15 cellular contexts compared by ENCODE assay signal in the genomic region with DNA sequence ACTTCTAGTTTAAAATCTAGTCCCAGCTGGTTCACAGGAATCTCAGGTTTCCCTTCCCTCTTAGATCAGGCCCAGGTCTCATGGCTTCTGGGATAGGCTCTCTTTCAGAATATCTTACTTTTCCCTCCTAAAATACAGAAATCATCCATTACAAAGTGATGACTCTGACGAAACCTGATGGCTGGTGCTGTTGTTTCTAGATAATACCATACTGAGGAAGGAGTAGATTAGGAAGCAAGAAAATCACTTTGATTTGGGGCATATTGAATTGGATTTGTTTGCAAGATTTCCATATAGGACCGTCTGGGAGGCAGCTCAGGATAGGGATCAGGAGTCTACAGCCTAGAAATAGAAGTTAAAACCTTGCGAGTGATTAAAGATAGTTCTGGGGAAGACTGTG. TPM values are rescaled to one million over a fixed set of nuclear protein-coding genes. Genes with fewer than 3 reads are reported as not detected.
DNase-seq lines count a peak whose midpoint lies in the region; ATAC-seq and TF ChIP-seq lines count a peak whose summit lies in the region.
"Had no signal": no experiment of that assay in that cellular context is flagged by ENCODE, and none has a peak within 500 bp of the region (broad histone marks: within the 10 kb centered on the region; RNA-seq: fewer than 3 reads in every experiment).

No MANE protein-coding gene starts in this region.

- H3K36me3 Mint-ChIP-seq in stimulated activated naive B cell treated with anti-CD40 and anti-IgM and Interleukin-4, amounts not matched to agents 10 μg/mL and 1 μg/mL and 100 μg/mL, for 72 hours, result peaks cover 4 to 8% of the 10 kb centered on the region in 2 donors

- H3K27ac ChIP-seq in angular gyrus (ENCODE audit: low read depth, low read length) (peak overlapping the region; percentile 92), left lung (peak overlapping the region; percentile 77 to 86), substantia nigra (ENCODE audit: low read depth, low read length, poor library complexity, severe bottlenecking) (peak overlapping the region; percentile 1)

- no peaks in the 10 kb centered on the region for H3K27me3 ChIP-seq in left lung

- H3K27ac Mint-ChIP-seq in stimulated activated naive B cell treated with anti-CD40 and anti-IgM and Interleukin-4, amounts not matched to agents 10 μg/mL and 1 μg/mL and 100 μg/mL, for 72 hours, result no peak overlapping the region
- H3K27ac Mint-ChIP-seq: activated CD4-positive, alpha-beta T cell treated with anti-CD3 and anti-CD28 coated beads for 36 hours; CD8-positive, alpha-beta T cell; dendritic cell treated with granulocyte-macrophage colony-stimulating factor and Interleukin-4, amounts not matched to agents 40 ng/mL and 50 ng/mL, for 4 days had no signal

- DNase-seq in DMS79 treated with DMSO at 0.1 percent for 48 hours (lab: John Stamatoyannopoulos, UW), result peak; percentile 4
- no peak for DNase-seq in DMS79 (lab: John Stamatoyannopoulos, UW)
- DNase-seq in left lung, result no peak
- DNase-seq in substantia nigra (lab: John Stamatoyannopoulos, UW), result no peak
- DNase-seq in stimulated activated naive B cell treated with anti-CD40 and anti-IgM and Interleukin-4, amounts not matched to agents 10 μg/mL and 1 μg/mL and 100 μg/mL, for 72 hours, result no peak
- DNase-seq in activated CD4-positive, alpha-beta T cell treated with anti-CD3 and anti-CD28 coated beads for 48 hours, result no peak
- no peak for DNase-seq in NCI-H82 treated with DMSO at 0.1 percent for 48 hours (lab: John Stamatoyannopoulos, UW; ENCODE audit: unreplicated experiment)
- DNase-seq: activated CD4-positive, alpha-beta T cell treated with anti-CD3 and anti-CD28 coated beads for 36 hours; activated T-cell treated with anti-CD3 and anti-CD28 coated beads, Interleukin-2, amount 50 U/mL, for 4 hours; CD8-positive, alpha-beta T cell; retina; stimulated activated naive CD8-positive, alpha-beta T cell treated with anti-CD3 and anti-CD28 coated beads, Interleukin-15, Interleukin-2, amounts not matched to agents 100 U/mL and 50 U/mL, for 24 hours; T-helper 1 cell had no signal

- ATAC-seq in left lung, result no peak
- ATAC-seq in stimulated activated naive B cell treated with anti-CD40 and anti-IgM and Interleukin-4, amounts not matched to agents 10 μg/mL and 1 μg/mL and 100 μg/mL, for 72 hours (replicated peaks), result no peak
- ATAC-seq: activated CD4-positive, alpha-beta T cell treated with anti-CD3 and anti-CD28 coated beads for 36 hours; activated T-cell treated with anti-CD3 and anti-CD28 coated beads, Interleukin-2, amount 50 U/mL, for 4 hours; CD8-positive, alpha-beta T cell; stimulated activated naive CD8-positive, alpha-beta T cell treated with anti-CD3 and anti-CD28 coated beads, Interleukin-15, Interleukin-2, amounts not matched to agents 100 U/mL and 50 U/mL, for 24 hours had no signal

- H3K4me1 ChIP-seq in left lung, result peaks cover 12 to 44% of the 10 kb centered on the region in 2 donors

- no peaks in the 10 kb centered on the region for H3K27me3 Mint-ChIP-seq in stimulated activated naive B cell treated with anti-CD40 and anti-IgM and Interleukin-4, amounts not matched to agents 10 μg/mL and 1 μg/mL and 100 μg/mL, for 72 hours
- H3K27me3 Mint-ChIP-seq: activated CD4-positive, alpha-beta T cell treated with anti-CD3 and anti-CD28 coated beads for 36 hours; dendritic cell treated with granulocyte-macrophage colony-stimulating factor and Interleukin-4, amounts not matched to agents 40 ng/mL and 50 ng/mL, for 4 days had no signal

- no peaks in the 10 kb centered on the region for H3K9me3 ChIP-seq in left lung

- intact Hi-C loops in left lung (cut with DNase I), result no loop called here

- H3K4me3 Mint-ChIP-seq in stimulated activated naive B cell treated with anti-CD40 and anti-IgM and Interleukin-4, amounts not matched to agents 10 μg/mL and 1 μg/mL and 100 μg/mL, for 72 hours, result no peak overlapping the region
- H3K4me3 Mint-ChIP-seq: activated CD4-positive, alpha-beta T cell treated with anti-CD3 and anti-CD28 coated beads for 36 hours; activated T-cell treated with anti-CD3 and anti-CD28 coated beads, Interleukin-2, amount 50 U/mL, for 4 hours; CD8-positive, alpha-beta T cell; dendritic cell treated with granulocyte-macrophage colony-stimulating factor and Interleukin-4, amounts not matched to agents 40 ng/mL and 50 ng/mL, for 4 days had no signal

- no peak overlapping the region for H3K4me3 ChIP-seq in left lung

- TF ChIP-seq CTCF in left lung (IDR thresholded peaks at IDR 0.05), result no peak

- H3K36me3 ChIP-seq in left lung, result no peaks in the 10 kb centered on the region

- H3K9me3 Mint-ChIP-seq in stimulated activated naive B cell treated with anti-CD40 and anti-IgM and Interleukin-4, amounts not matched to agents 10 μg/mL and 1 μg/mL and 100 μg/mL, for 72 hours, result peaks cover 0 to 2% of the 10 kb centered on the region in 2 donors
- H3K9me3 Mint-ChIP-seq: activated T-cell treated with anti-CD3 and anti-CD28 coated beads, Interleukin-2, amount 50 U/mL, for 4 hours; CD8-positive, alpha-beta T cell; dendritic cell treated with granulocyte-macrophage colony-stimulating factor and Interleukin-4, amounts not matched to agents 40 ng/mL and 50 ng/mL, for 4 days had no signal

- H3K4me1 Mint-ChIP-seq in stimulated activated naive B cell treated with anti-CD40 and anti-IgM and Interleukin-4, amounts not matched to agents 10 μg/mL and 1 μg/mL and 100 μg/mL, for 72 hours, result peaks cover 17 to 57% of the 10 kb centered on the region in 2 donors

RNA-seq across cellular contexts. Expression of a gene that starts 3.6 kb away (rescaled TPM):
- total RNA-seq in left lung, result 1 to 10 TPM; 7.0 to 7.7 TPM

RNA-seq across cellular contexts. Expression of a gene that starts 17.4 kb away (rescaled TPM):
- 10 to 100 TPM in 1 of 2 donors, 1 to 10 TPM in 1; 7.1 to 30.8 TPM for total RNA-seq in left lung

RNA-seq across cellular contexts. Expression of a gene that starts 46.2 kb away (rescaled TPM):
- total RNA-seq in left lung, result 1 to 10 TPM; 5.2 to 6.0 TPM

Comparison
In these comparisons a context has a peak if more than half of its experiments do, and no peak if none do; other contexts are left out.
1. H3K27ac ChIP-seq: peak in every context shown above with its lines; median percentile 92 in angular gyrus; 82 in left lung; 1 in substantia nigra.